1 cellular context compared by ENCODE assay signal in genomic region chr2:130261970-130262760, GRCh38.
TF ChIP-seq lines count a peak whose summit lies in the region.

No MANE protein-coding gene starts in this region.

TF ChIP-seq in GM23338, 12 proteins besides CTCF, POLR2A, EP300 and RAD21 (continued from another document):
- TF ChIP-seq, protein P1, sequence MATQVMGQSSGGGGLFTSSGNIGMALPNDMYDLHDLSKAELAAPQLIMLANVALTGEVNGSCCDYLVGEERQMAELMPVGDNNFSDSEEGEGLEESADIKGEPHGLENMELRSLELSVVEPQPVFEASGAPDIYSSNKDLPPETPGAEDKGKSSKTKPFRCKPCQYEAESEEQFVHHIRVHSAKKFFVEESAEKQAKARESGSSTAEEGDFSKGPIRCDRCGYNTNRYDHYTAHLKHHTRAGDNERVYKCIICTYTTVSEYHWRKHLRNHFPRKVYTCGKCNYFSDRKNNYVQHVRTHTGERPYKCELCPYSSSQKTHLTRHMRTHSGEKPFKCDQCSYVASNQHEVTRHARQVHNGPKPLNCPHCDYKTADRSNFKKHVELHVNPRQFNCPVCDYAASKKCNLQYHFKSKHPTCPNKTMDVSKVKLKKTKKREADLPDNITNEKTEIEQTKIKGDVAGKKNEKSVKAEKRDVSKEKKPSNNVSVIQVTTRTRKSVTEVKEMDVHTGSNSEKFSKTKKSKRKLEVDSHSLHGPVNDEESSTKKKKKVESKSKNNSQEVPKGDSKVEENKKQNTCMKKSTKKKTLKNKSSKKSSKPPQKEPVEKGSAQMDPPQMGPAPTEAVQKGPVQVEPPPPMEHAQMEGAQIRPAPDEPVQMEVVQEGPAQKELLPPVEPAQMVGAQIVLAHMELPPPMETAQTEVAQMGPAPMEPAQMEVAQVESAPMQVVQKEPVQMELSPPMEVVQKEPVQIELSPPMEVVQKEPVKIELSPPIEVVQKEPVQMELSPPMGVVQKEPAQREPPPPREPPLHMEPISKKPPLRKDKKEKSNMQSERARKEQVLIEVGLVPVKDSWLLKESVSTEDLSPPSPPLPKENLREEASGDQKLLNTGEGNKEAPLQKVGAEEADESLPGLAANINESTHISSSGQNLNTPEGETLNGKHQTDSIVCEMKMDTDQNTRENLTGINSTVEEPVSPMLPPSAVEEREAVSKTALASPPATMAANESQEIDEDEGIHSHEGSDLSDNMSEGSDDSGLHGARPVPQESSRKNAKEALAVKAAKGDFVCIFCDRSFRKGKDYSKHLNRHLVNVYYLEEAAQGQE (IDR thresholded peaks at IDR 0.05; ENCODE audit: unreplicated experiment), result no peak
- no peak for TF ChIP-seq CREB1 (CRISPR knock-in tag; IDR thresholded peaks at IDR 0.05; ENCODE audit: low read depth)
- no peak for TF ChIP-seq POLR2AphosphoS5 (IDR thresholded peaks at IDR 0.05; ENCODE audit: low read depth)
- no peak for TF ChIP-seq ETS1 (IDR thresholded peaks at IDR 0.05)
- TF ChIP-seq ZNF114 (CRISPR knock-in tag; IDR thresholded peaks at IDR 0.05), result no peak
- TF ChIP-seq ZNF331 (CRISPR knock-in tag; IDR thresholded peaks at IDR 0.05; ENCODE audit: low read depth), result no peak
